ENCODE assay signal across 29 cellular contexts in genomic region chr2:240179186-240179815, GRCh38. TPM values are rescaled to one million over a fixed set of nuclear protein-coding genes. Genes with fewer than 3 reads are reported as not detected.
"Had no signal": no experiment of that assay in that cellular context is flagged by ENCODE, and none has a peak within 500 bp of the region (broad histone marks: within the 10 kb centered on the region; RNA-seq: fewer than 3 reads in every experiment).

No MANE protein-coding gene starts in this region.

- H3K27me3 ChIP-seq: gastrocnemius medialis, ovary, thyroid gland, upper lobe of left lung had no signal

- H3K9me3 ChIP-seq: esophagus squamous epithelium, gastrocnemius medialis, ovary, prostate gland, stomach, thyroid gland, upper lobe of left lung had no signal

- H3K4me1 Mint-ChIP-seq: activated CD4-positive, alpha-beta memory T cell treated with anti-CD3 and anti-CD28 coated beads, Interleukin-2, amount 10 ng/mL, durations not matched to agents 7 days and 5 days; activated T-helper 17 cell treated with anti-CD3 and anti-CD28 coated beads, Interleukin-2, amount 50 U/mL, for 72 hours; stimulated activated naive B cell treated with anti-CD40 and anti-IgM and Interleukin-4, amounts not matched to agents 10 μg/mL and 1 μg/mL and 100 μg/mL, for 72 hours; WTC11 had no signal

- H3K36me3 ChIP-seq: esophagus squamous epithelium, gastrocnemius medialis, ovary, prostate gland, stomach, thyroid gland, upper lobe of left lung had no signal

- ATAC-seq: activated T-cell treated with anti-CD3 and anti-CD28 coated beads, Interleukin-2, amount 50 U/mL, for 4 hours; activated T-helper 17 cell treated with anti-CD3 and anti-CD28 coated beads, Interleukin-2, amount 50 U/mL, for 72 hours; gastrocnemius medialis; WTC11 had no signal

- H3K9me3 Mint-ChIP-seq: activated CD4-positive, alpha-beta memory T cell treated with anti-CD3 and anti-CD28 coated beads, Interleukin-2, amount 10 ng/mL, durations not matched to agents 7 days and 5 days; activated CD4-positive, alpha-beta T cell treated with anti-CD3 and anti-CD28 coated beads, Interleukin-2, amount 10 ng/mL, durations not matched to agents 7 days and 5 days; activated T-cell treated with anti-CD3 and anti-CD28 coated beads, Interleukin-2, amount 50 U/mL, for 4 hours; activated T-helper 17 cell treated with anti-CD3 and anti-CD28 coated beads, Interleukin-2, amount 50 U/mL, for 72 hours; nephron progenitor cell; stimulated activated naive B cell treated with anti-CD40 and anti-IgM and Interleukin-4, amounts not matched to agents 10 μg/mL and 1 μg/mL and 100 μg/mL, for 72 hours; WTC11 had no signal

- H3K4me3 ChIP-seq: esophagus squamous epithelium, gastrocnemius medialis, ovary, prostate gland, smooth muscle cell, stomach, thyroid gland, upper lobe of left lung had no signal

- H3K27ac ChIP-seq: esophagus squamous epithelium, gastrocnemius medialis, ovary, prostate gland, stomach, thyroid gland, upper lobe of left lung had no signal

- DNase-seq: activated CD4-positive, alpha-beta memory T cell treated with anti-CD3 and anti-CD28 coated beads, Interleukin-2, amount 10 ng/mL, durations not matched to agents 7 days and 5 days; activated CD4-positive, alpha-beta T cell treated with anti-CD3 and anti-CD28 coated beads for 1 hour; activated CD4-positive, alpha-beta T cell treated with anti-CD3 and anti-CD28 coated beads, Interleukin-2, amount 10 ng/mL, durations not matched to agents 7 days and 5 days; activated gamma-delta T cell treated with Interleukin-2 at 50 U/mL for 16 hours; activated naive CD4-positive, alpha-beta T cell treated with anti-CD3 and anti-CD28 coated beads, Interleukin-2, amount 50 U/mL, for 16 hours; activated T-cell treated with anti-CD3 and anti-CD28 coated beads, Interleukin-2, amount 50 U/mL, for 4 hours; amniotic stem cell; caudate nucleus; dermis blood vessel endothelial cell; effector CD4-positive, alpha-beta T cell; esophagus squamous epithelium; gastrocnemius medialis; glutamatergic neuron; midbrain; nephron progenitor cell; retina; stimulated activated CD4-positive, alpha-beta T cell treated with anti-CD3 and anti-CD28 coated beads, Interleukin-15, amount 100 ng/mL, for 24 hours; stimulated activated CD4-positive, alpha-beta T cell treated with anti-CD3 and anti-CD28 coated beads, Interleukin-2, amount 100 ng/mL, for 24 hours; stimulated activated naive B cell treated with anti-CD40 and anti-IgM and Interleukin-4, amounts not matched to agents 10 μg/mL and 1 μg/mL and 100 μg/mL, for 72 hours; stomach; T-helper 2 cell; thyroid gland; upper lobe of left lung had no signal

- H3K4me1 ChIP-seq: gastrocnemius medialis, prostate gland, stomach, thyroid gland, upper lobe of left lung had no signal

- H3K4me2 ChIP-seq: smooth muscle cell had no signal

- H3K27ac Mint-ChIP-seq: activated CD4-positive, alpha-beta memory T cell treated with anti-CD3 and anti-CD28 coated beads, Interleukin-2, amount 10 ng/mL, durations not matched to agents 7 days and 5 days; activated CD4-positive, alpha-beta T cell treated with anti-CD3 and anti-CD28 coated beads, Interleukin-2, amount 10 ng/mL, durations not matched to agents 7 days and 5 days; activated T-helper 17 cell treated with anti-CD3 and anti-CD28 coated beads, Interleukin-2, amount 50 U/mL, for 72 hours; nephron progenitor cell; stimulated activated naive B cell treated with anti-CD40 and anti-IgM and Interleukin-4, amounts not matched to agents 10 μg/mL and 1 μg/mL and 100 μg/mL, for 72 hours; WTC11 had no signal

- H3K4me3 Mint-ChIP-seq: activated CD4-positive, alpha-beta memory T cell treated with anti-CD3 and anti-CD28 coated beads, Interleukin-2, amount 10 ng/mL, durations not matched to agents 7 days and 5 days; activated CD4-positive, alpha-beta T cell treated with anti-CD3 and anti-CD28 coated beads, Interleukin-2, amount 10 ng/mL, durations not matched to agents 7 days and 5 days; activated T-cell treated with anti-CD3 and anti-CD28 coated beads, Interleukin-2, amount 50 U/mL, for 4 hours; activated T-helper 17 cell treated with anti-CD3 and anti-CD28 coated beads, Interleukin-2, amount 50 U/mL, for 72 hours; nephron progenitor cell; stimulated activated naive B cell treated with anti-CD40 and anti-IgM and Interleukin-4, amounts not matched to agents 10 μg/mL and 1 μg/mL and 100 μg/mL, for 72 hours; WTC11 had no signal

- H3K36me3 Mint-ChIP-seq: stimulated activated naive B cell treated with anti-CD40 and anti-IgM and Interleukin-4, amounts not matched to agents 10 μg/mL and 1 μg/mL and 100 μg/mL, for 72 hours; WTC11 had no signal

RNA-seq across cellular contexts. Expression of gene OTOS, which starts 38.8 kb away (rescaled TPM):
- total RNA-seq: activated CD4-positive, alpha-beta memory T cell treated with anti-CD3 and anti-CD28 coated beads, Interleukin-2, amount 10 ng/mL, durations not matched to agents 7 days and 5 days; activated CD4-positive, alpha-beta T cell treated with anti-CD3 and anti-CD28 coated beads, Interleukin-2, amount 10 ng/mL, durations not matched to agents 7 days and 5 days; activated T-cell treated with anti-CD3 and anti-CD28 coated beads, Interleukin-2, amount 50 U/mL, for 4 hours; activated T-helper 17 cell treated with anti-CD3 and anti-CD28 coated beads, Interleukin-2, amount 50 U/mL, for 72 hours; dermis blood vessel endothelial cell; esophagus squamous epithelium; gastrocnemius medialis; liver; ovary; prostate gland; smooth muscle cell; stomach; upper lobe of left lung; WTC11 had no signal
- polyA plus RNA-seq: liver, ovary, smooth muscle cell, stomach had no signal
